In genomic region chr1:24679725-24680124, GRCh38 we compare ENCODE assay signal across 1 cellular context.
TF ChIP-seq lines count a peak whose summit lies in the region.

No MANE protein-coding gene starts in this region.

TF ChIP-seq in SK-N-SH, 30 proteins besides CTCF, POLR2A, EP300 and RAD21 (continued from another document):
- TF ChIP-seq, protein P1, sequence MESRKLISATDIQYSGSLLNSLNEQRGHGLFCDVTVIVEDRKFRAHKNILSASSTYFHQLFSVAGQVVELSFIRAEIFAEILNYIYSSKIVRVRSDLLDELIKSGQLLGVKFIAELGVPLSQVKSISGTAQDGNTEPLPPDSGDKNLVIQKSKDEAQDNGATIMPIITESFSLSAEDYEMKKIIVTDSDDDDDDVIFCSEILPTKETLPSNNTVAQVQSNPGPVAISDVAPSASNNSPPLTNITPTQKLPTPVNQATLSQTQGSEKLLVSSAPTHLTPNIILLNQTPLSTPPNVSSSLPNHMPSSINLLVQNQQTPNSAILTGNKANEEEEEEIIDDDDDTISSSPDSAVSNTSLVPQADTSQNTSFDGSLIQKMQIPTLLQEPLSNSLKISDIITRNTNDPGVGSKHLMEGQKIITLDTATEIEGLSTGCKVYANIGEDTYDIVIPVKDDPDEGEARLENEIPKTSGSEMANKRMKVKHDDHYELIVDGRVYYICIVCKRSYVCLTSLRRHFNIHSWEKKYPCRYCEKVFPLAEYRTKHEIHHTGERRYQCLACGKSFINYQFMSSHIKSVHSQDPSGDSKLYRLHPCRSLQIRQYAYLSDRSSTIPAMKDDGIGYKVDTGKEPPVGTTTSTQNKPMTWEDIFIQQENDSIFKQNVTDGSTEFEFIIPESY (IDR thresholded peaks at IDR 0.05; ENCODE audit: borderline replicate concordance, low read depth): no peak
- TF ChIP-seq RXRA (IDR thresholded peaks at IDR 0.05; ENCODE audit: borderline replicate concordance, low read depth): no peak
- no peak for TF ChIP-seq GABPA (IDR thresholded peaks at IDR 0.05; ENCODE audit: low read depth)
- TF ChIP-seq FOXJ3 (CRISPR knock-in tag; IDR thresholded peaks at IDR 0.05): peak; percentile 70
- TF ChIP-seq RCOR1 (IDR thresholded peaks at IDR 0.05; ENCODE audit: low read length): peak; percentile 100
- TF ChIP-seq YY1 (IDR thresholded peaks at IDR 0.05; ENCODE audit: low read depth): no peak
- TF ChIP-seq NFIC (IDR thresholded peaks at IDR 0.05; ENCODE audit: borderline replicate concordance): no peak
- peak; percentile 61; the same call in 1 of the 2 replicates for TF ChIP-seq MXI1 (IDR thresholded peaks at IDR 0.05; ENCODE audit: low read depth, low read length)
- TF ChIP-seq IRF3 (IDR thresholded peaks at IDR 0.05; ENCODE audit: low read depth, low read length): no peak
- no peak for TF ChIP-seq NRF1 (IDR thresholded peaks at IDR 0.05; ENCODE audit: low read depth, low read length)
- TF ChIP-seq GATA2 (CRISPR knock-in tag; IDR thresholded peaks at IDR 0.05): peak; percentile 97
- no peak for TF ChIP-seq TAF1 (IDR thresholded peaks at IDR 0.05; ENCODE audit: borderline replicate concordance, low read depth, low read length)
- no peak for TF ChIP-seq MAX (IDR thresholded peaks at IDR 0.05; ENCODE audit: low read depth)
- no peak for TF ChIP-seq JUND (IDR thresholded peaks at IDR 0.05)
- peak; percentile 67 for TF ChIP-seq POLR2AphosphoS5 (IDR thresholded peaks at IDR 0.05; ENCODE audit: low read depth, low read length)
- peak; percentile 89 for TF ChIP-seq CHD2 (IDR thresholded peaks at IDR 0.05; ENCODE audit: low read length, partially characterized antibody)
- no peak for TF ChIP-seq SMC3 (IDR thresholded peaks at IDR 0.05; ENCODE audit: low read depth, low read length)
- no peak for TF ChIP-seq EZH2phosphoT487 (IDR thresholded peaks at IDR 0.05; ENCODE audit: borderline replicate concordance, low read depth)
- TF ChIP-seq TEAD4 (IDR thresholded peaks at IDR 0.05; ENCODE audit: borderline replicate concordance, insufficient read depth): no peak
- TF ChIP-seq, protein P2, sequence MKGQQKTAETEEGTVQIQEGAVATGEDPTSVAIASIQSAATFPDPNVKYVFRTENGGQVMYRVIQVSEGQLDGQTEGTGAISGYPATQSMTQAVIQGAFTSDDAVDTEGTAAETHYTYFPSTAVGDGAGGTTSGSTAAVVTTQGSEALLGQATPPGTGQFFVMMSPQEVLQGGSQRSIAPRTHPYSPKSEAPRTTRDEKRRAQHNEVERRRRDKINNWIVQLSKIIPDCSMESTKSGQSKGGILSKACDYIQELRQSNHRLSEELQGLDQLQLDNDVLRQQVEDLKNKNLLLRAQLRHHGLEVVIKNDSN (IDR thresholded peaks at IDR 0.05; ENCODE audit: borderline replicate concordance, low read depth): no peak
- no peak for TF ChIP-seq MEF2A (IDR thresholded peaks at IDR 0.05; ENCODE audit: borderline replicate concordance, low read depth)
